8 cellular contexts compared by ENCODE assay signal in the genomic region with DNA sequence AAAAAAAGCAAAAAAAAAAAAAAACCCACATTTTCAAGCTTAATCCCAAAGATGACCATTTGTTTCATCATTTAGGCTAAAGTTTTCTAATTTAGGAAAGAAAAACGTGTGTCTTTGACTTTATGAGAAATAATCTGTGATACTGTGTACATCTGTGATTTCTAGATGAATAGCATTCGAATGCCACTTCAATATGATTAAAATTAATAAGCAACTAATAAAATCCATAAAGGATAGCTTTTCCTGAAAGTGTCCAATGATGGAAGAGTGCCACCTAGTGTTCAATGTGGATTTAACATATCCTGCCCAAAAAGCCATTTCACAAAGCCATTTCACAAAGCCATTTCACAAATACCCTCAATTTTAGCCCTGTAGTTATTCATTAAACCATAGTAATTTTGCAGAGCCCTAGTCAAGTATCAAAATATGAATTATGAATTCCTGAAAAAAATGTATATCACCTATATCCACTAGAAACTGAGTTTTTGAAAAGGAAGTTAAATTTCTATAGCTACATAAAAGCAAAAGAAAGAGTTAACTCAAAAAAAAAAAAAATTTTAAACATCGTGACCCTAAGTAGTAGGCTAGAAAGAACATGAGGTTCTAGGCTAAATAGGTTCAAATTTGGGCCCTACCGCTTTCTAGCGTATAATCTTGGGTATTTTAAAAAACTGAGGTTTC. TPM values are rescaled to one million over a fixed set of nuclear protein-coding genes. Genes with fewer than 3 reads are reported as not detected.
DNase-seq lines count a peak whose midpoint lies in the region; TF ChIP-seq lines count a peak whose summit lies in the region.

No MANE protein-coding gene starts in this region.

- H3K4me3 ChIP-seq in esophagus squamous epithelium = no peak overlapping the region

- no peak overlapping the region for H3K27ac ChIP-seq in esophagus squamous epithelium

- CTCF ChIA-PET in activated CD4-positive, alpha-beta memory T cell treated with anti-CD3 and anti-CD28 coated beads, Interleukin-2, amount 10 ng/mL, durations not matched to agents 7 days and 5 days (lab: Charles Lee) = interaction anchor here (0.6 to 4.7 kb wide), 32 partner anchors 9 to 1113 kb away, joined by 3 to 51 read pairs (median 4); a partner anchor contains a TSS

- H3K9me3 Mint-ChIP-seq in osteocyte (ENCODE audit: unreplicated experiment) = peaks cover 17% of the 10 kb centered on the region
- no peaks in the 10 kb centered on the region for H3K9me3 Mint-ChIP-seq in activated CD4-positive, alpha-beta memory T cell treated with anti-CD3 and anti-CD28 coated beads, Interleukin-2, amount 10 ng/mL, durations not matched to agents 7 days and 5 days

- no peaks in the 10 kb centered on the region for H3K4me1 ChIP-seq in esophagus squamous epithelium

- peak; percentile 60 to 62 for DNase-seq in NCI-H2081 (lab: John Stamatoyannopoulos, UW)
- no peak for DNase-seq in NCI-H2081 treated with DMSO at 0.1 percent for 48 hours (lab: John Stamatoyannopoulos, UW)
- peak; percentile 54 for DNase-seq in LHCN-M2 (ENCODE audit: low read depth)
- DNase-seq in SK-MEL-5 (ENCODE audit: low read depth, low spot score) = peak; percentile 66
- no peak for DNase-seq in esophagus squamous epithelium (lab: John Stamatoyannopoulos, UW)
- DNase-seq in osteocyte (ENCODE audit: extremely low spot score, unreplicated experiment) = no peak
- no peak for DNase-seq in activated CD4-positive, alpha-beta memory T cell treated with anti-CD3 and anti-CD28 coated beads, Interleukin-2, amount 10 ng/mL, durations not matched to agents 7 days and 5 days
- DNase-seq in posterior cingulate gyrus = no peak

- no peak overlapping the region for H3K4me3 Mint-ChIP-seq in osteocyte (ENCODE audit: unreplicated experiment)
- no peak overlapping the region for H3K4me3 Mint-ChIP-seq in activated CD4-positive, alpha-beta memory T cell treated with anti-CD3 and anti-CD28 coated beads, Interleukin-2, amount 10 ng/mL, durations not matched to agents 7 days and 5 days

- TF ChIP-seq CTCF in esophagus squamous epithelium (IDR thresholded peaks at IDR 0.05) (peak; percentile 63 to 81 (median 80)), osteocyte (IDR thresholded peaks at IDR 0.05) (peak; percentile 86)

- in situ Hi-C loops in SK-MEL-5 (cut with HindIII; ENCODE audit: low pct_unique_long_range_greater_than_20kb, low sequenced_read_pairs) = no loop called here

- no peak for TF ChIP-seq POLR2A in esophagus squamous epithelium (IDR thresholded peaks at IDR 0.05)

- POLR2A ChIA-PET in activated CD4-positive, alpha-beta memory T cell treated with anti-CD3 and anti-CD28 coated beads, Interleukin-2, amount 10 ng/mL, durations not matched to agents 7 days and 5 days (lab: Charles Lee) = interaction anchor here (1.1 kb wide), 1 partner anchor 745 kb away, joined by 3 read pairs; no protein-coding TSS in a partner anchor

- no peaks in the 10 kb centered on the region for H3K9me3 ChIP-seq in esophagus squamous epithelium

- no peak overlapping the region for H3K27ac Mint-ChIP-seq in osteocyte (ENCODE audit: unreplicated experiment)
- no peak overlapping the region for H3K27ac Mint-ChIP-seq in activated CD4-positive, alpha-beta memory T cell treated with anti-CD3 and anti-CD28 coated beads, Interleukin-2, amount 10 ng/mL, durations not matched to agents 7 days and 5 days

- intact Hi-C loops in esophagus squamous epithelium (cut with DNase I) (loop anchor here (10.0 kb wide), 1 partner anchor 744 kb away; no protein-coding TSS in a partner anchor), posterior cingulate gyrus (cut with DNase I) (loop anchor here (1.0 to 10.0 kb wide), 3 partner anchors 224 to 904 kb away; no protein-coding TSS in a partner anchor)

- H3K27me3 Mint-ChIP-seq in osteocyte (ENCODE audit: unreplicated experiment) = no peaks in the 10 kb centered on the region
- H3K27me3 Mint-ChIP-seq in activated CD4-positive, alpha-beta memory T cell treated with anti-CD3 and anti-CD28 coated beads, Interleukin-2, amount 10 ng/mL, durations not matched to agents 7 days and 5 days = peaks cover 2% of the 10 kb centered on the region

- peaks cover 9% of the 10 kb centered on the region for H3K36me3 Mint-ChIP-seq in osteocyte (ENCODE audit: unreplicated experiment)
- peaks cover 16% of the 10 kb centered on the region for H3K36me3 Mint-ChIP-seq in activated CD4-positive, alpha-beta memory T cell treated with anti-CD3 and anti-CD28 coated beads, Interleukin-2, amount 10 ng/mL, durations not matched to agents 7 days and 5 days (ENCODE audit: low read depth)

- no peaks in the 10 kb centered on the region for H3K36me3 ChIP-seq in esophagus squamous epithelium

- H3K4me1 Mint-ChIP-seq in osteocyte (ENCODE audit: unreplicated experiment) = no peaks in the 10 kb centered on the region
- peaks cover 16% of the 10 kb centered on the region for H3K4me1 Mint-ChIP-seq in activated CD4-positive, alpha-beta memory T cell treated with anti-CD3 and anti-CD28 coated beads, Interleukin-2, amount 10 ng/mL, durations not matched to agents 7 days and 5 days

- 41% methylated on average over 5 of the region's 5 CpGs for WGBS in esophagus squamous epithelium, 2 donors

- H3K27me3 ChIP-seq in esophagus squamous epithelium = no peaks in the 10 kb centered on the region

RNA-seq across cellular contexts. Expression of a gene that starts 19.1 kb away (rescaled TPM):
- total RNA-seq in LHCN-M2 (2014; rRNA removed) (29.9 and 32.3 TPM in 2 replicates), esophagus squamous epithelium (10 to 100 TPM in 1 of 4 donors, 1 to 10 TPM in 3; 5.7 to 10.7 (median 7.4) TPM), osteocyte (16.2 and 20.5 TPM in 2 replicates)
- polyA plus RNA-seq in LHCN-M2 (2012) = 37.0 TPM
- total RNA-seq in SK-MEL-5 (2014; rRNA removed; shearing (Covaris generic)) = 6.0 and 12.0 TPM in 2 replicates
- polyA plus RNA-seq in SK-MEL-5 (2015; cell fraction: cytosol; rRNA removed) = 8.1 and 11.2 TPM in 2 replicates
- 9.4 and 14.3 TPM in 2 replicates for polyA plus RNA-seq in SK-MEL-5 (2015; cell fraction: nucleus; rRNA removed)
- total RNA-seq in activated CD4-positive, alpha-beta memory T cell treated with anti-CD3 and anti-CD28 coated beads, Interleukin-2, amount 10 ng/mL, durations not matched to agents 7 days and 5 days = 10 to 100 TPM; 26.1 to 28.3 TPM

RNA-seq across cellular contexts. Expression of a gene that starts 19.5 kb away (rescaled TPM):
- total RNA-seq in LHCN-M2 (2014; rRNA removed) = 31.4 and 32.8 TPM in 2 replicates
- 8.8 TPM for polyA plus RNA-seq in LHCN-M2 (2012)
- total RNA-seq in SK-MEL-5 (2014; rRNA removed; shearing (Covaris generic)) = 24.2 and 29.2 TPM in 2 replicates
- 12.6 and 17.3 TPM in 2 replicates for polyA plus RNA-seq in SK-MEL-5 (2015; cell fraction: cytosol; rRNA removed)
- 30.9 and 35.1 TPM in 2 replicates for polyA plus RNA-seq in SK-MEL-5 (2015; cell fraction: nucleus; rRNA removed)
- total RNA-seq in esophagus squamous epithelium = 10 to 100 TPM; 25.7 to 44.6 (median 37.7) TPM
- total RNA-seq in osteocyte = 22.4 and 23.2 TPM in 2 replicates
- 10 to 100 TPM; 48.1 to 49.3 TPM for total RNA-seq in activated CD4-positive, alpha-beta memory T cell treated with anti-CD3 and anti-CD28 coated beads, Interleukin-2, amount 10 ng/mL, durations not matched to agents 7 days and 5 days

Comparison
In these comparisons a context has a peak if more than half of its experiments do, and no peak if none do; other contexts are left out.
1. DNase-seq: peak in NCI-H2081 (2 of 2), LHCN-M2 (single experiment) and SK-MEL-5 (single experiment); none in NCI-H2081 treated with DMSO at 0.1 percent for 48 hours (single experiment), esophagus squamous epithelium (single experiment), osteocyte (single experiment), activated CD4-positive, alpha-beta memory T cell treated with anti-CD3 and anti-CD28 coated beads, Interleukin-2, amount 10 ng/mL, durations not matched to agents 7 days and 5 days (single experiment) and posterior cingulate gyrus (0 of 10).